ENCODE assay signal across 8 cellular contexts in the genomic region with DNA sequence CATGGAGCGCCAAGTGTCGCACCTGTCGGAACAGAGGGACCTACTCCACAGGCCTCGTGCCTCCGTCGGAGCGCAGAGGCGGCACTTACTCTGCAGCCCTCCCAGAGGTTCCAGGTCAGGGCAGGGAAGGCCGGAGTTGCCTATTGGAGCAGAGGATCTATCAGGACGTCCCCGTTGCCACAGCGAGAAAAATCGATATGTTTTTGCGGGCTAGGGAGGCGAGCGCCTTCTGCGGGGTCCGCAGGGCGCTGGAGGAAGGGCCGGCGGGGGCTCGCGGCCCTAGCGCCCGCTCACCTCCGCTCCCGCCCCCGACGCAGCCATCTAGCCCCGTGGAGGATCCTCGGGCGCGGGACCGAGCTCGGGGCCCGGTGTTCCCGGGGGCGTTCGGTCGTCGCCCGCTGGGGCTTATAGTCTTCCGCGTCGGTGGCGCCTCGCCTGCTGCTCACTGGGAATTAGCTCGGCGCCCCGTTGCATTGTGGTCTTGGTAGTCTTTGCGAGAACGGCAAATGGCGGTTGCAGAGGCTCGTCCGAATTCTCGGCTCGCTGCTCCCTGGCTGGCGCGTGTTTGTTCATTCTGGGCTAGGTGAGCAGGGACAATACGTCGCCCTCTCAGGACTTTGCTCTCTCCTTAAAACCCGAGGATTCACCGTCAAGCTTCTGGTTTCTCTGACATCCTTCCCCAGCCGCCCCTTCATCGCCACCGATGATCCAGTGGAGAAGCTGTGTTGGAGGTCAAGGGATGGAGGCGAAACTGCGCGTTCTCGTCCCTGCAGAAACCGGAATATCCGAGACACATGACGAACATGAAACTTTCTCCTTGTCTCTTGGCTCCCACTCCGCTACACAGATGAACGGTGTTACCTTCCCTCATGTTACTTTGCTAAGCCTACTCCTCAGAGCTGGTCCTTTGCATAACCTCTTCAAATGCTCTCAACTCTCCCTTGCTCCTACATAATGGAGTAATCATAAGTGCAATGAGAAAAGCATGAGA. TPM values are rescaled to one million over a fixed set of nuclear protein-coding genes. Genes with fewer than 3 reads are reported as not detected.
DNase-seq lines count a peak whose midpoint lies in the region; ATAC-seq and FAIRE-seq lines count a peak whose summit lies in the region.

Gene JTB, minus strand, starts transcription at position 425 of the 991 bp plus-strand sequence. Its CDS starts 422 bp downstream, at position 3.

- no peak within 1 kb of the TSS for H2BK15ac ChIP-seq in mesendoderm (replicated peaks; ENCODE audit: low read depth)

- peak within 1 kb of the TSS; percentile 88 for H3K56ac ChIP-seq in mesendoderm (ENCODE audit: low read length)

- H2AK5ac ChIP-seq in mesendoderm (ENCODE audit: low read length) = no peak within 1 kb of the TSS

- H3K23ac ChIP-seq in mesendoderm (ENCODE audit: low read length) = no peak within 1 kb of the TSS

- CTCF ChIA-PET in activated CD8-positive, alpha-beta memory T cell treated with anti-CD3 and anti-CD28 coated beads, Interleukin-2, amount 10 ng/mL, durations not matched to agents 7 days and 5 days (lab: Charles Lee) = interaction anchor here (1.1 to 6.4 kb wide), 16 partner anchors 8 to 445 kb away, joined by 3 to 65 read pairs (median 5); partner anchors contain the start of genes CREB3L4, CRTC2, DENND4B and RAB13

- peaks cover 3% of the 10 kb centered on the region for H3K79me1 ChIP-seq in mesendoderm (ENCODE audit: low read length)

- ATAC-seq in GM19452 (IDR thresholded peaks at IDR 0.05; ENCODE audit: unreplicated experiment) = peak; percentile 81
- peak; percentile 97 for ATAC-seq in activated CD8-positive, alpha-beta memory T cell treated with anti-CD3 and anti-CD28 coated beads, Interleukin-2, amount 10 ng/mL, durations not matched to agents 7 days and 5 days

- H3K27ac ChIP-seq in BLaER1 treated with 17β-estradiol and CSF1 and Interleukin-3, amounts not matched to agents 10 nM and 100 nM = peak within 1 kb of the TSS; percentile 84 to 94 (median 88)
- H3K27ac ChIP-seq in mesendoderm (ENCODE audit: low read depth, low read length) = peak within 1 kb of the TSS; percentile 70

- peaks cover 41% of the 10 kb centered on the region for H3K4me1 Mint-ChIP-seq in activated CD8-positive, alpha-beta memory T cell treated with anti-CD3 and anti-CD28 coated beads, Interleukin-2, amount 10 ng/mL, durations not matched to agents 7 days and 5 days

- H3K4me2 ChIP-seq in BLaER1 treated with 17β-estradiol and CSF1 and Interleukin-3, amounts not matched to agents 10 nM and 100 nM = peak within 1 kb of the TSS; percentile 82 to 99 (median 93)
- H3K4me2 ChIP-seq in mesendoderm (ENCODE audit: low read length) = peak within 1 kb of the TSS; percentile 97

- no peak within 1 kb of the TSS for H4K8ac ChIP-seq in mesendoderm (ENCODE audit: low read depth, low read length)

- no peaks in the 10 kb centered on the region for H3K9me3 ChIP-seq in BLaER1 treated with 17β-estradiol and CSF1 and Interleukin-3, amounts not matched to agents 10 nM and 100 nM (replicated peaks in 1 of 11)
- no peaks in the 10 kb centered on the region for H3K9me3 ChIP-seq in NT2/D1 (ENCODE audit: insufficient read depth, low read length)
- no peaks in the 10 kb centered on the region for H3K9me3 ChIP-seq in endocrine pancreas (ENCODE audit: control insufficient read depth, low read length)

- no peaks in the 10 kb centered on the region for H3K27me3 Mint-ChIP-seq in activated CD8-positive, alpha-beta memory T cell treated with anti-CD3 and anti-CD28 coated beads, Interleukin-2, amount 10 ng/mL, durations not matched to agents 7 days and 5 days

- DNase-seq in HTR-8/SVneo (ENCODE audit: insufficient read length, low spot score) (peak; percentile 69), NT2/D1 (ENCODE audit: low read depth, low spot score) (peak; percentile 89), mesendoderm (peak; percentile 92)
- peak; percentile 91 for DNase-seq in activated CD8-positive, alpha-beta memory T cell treated with anti-CD3 and anti-CD28 coated beads, Interleukin-2, amount 10 ng/mL, durations not matched to agents 7 days and 5 days
- DNase-seq in stimulated activated CD8-positive, alpha-beta memory T cell treated with anti-CD3 and anti-CD28 coated beads, Interleukin-15, amount 100 ng/mL, for 1 hour (ENCODE audit: low read depth) = peak; percentile 70

- H3K4me3 Mint-ChIP-seq in activated CD8-positive, alpha-beta memory T cell treated with anti-CD3 and anti-CD28 coated beads, Interleukin-2, amount 10 ng/mL, durations not matched to agents 7 days and 5 days = peak within 1 kb of the TSS; percentile 95

- peaks cover 11% of the 10 kb centered on the region for H3K79me2 ChIP-seq in mesendoderm (ENCODE audit: control insufficient read depth, insufficient read depth, low read length)

- H3K36me3 Mint-ChIP-seq in activated CD8-positive, alpha-beta memory T cell treated with anti-CD3 and anti-CD28 coated beads, Interleukin-2, amount 10 ng/mL, durations not matched to agents 7 days and 5 days = peaks cover 33% of the 10 kb centered on the region

- no peak within 1 kb of the TSS for H4K5ac ChIP-seq in mesendoderm (ENCODE audit: low read length)

- H3K4ac ChIP-seq in mesendoderm (ENCODE audit: low read depth, low read length) = no peak within 1 kb of the TSS

- no peak within 1 kb of the TSS for H2BK5ac ChIP-seq in mesendoderm (ENCODE audit: low read length)

- peak within 1 kb of the TSS; percentile 57 for H3K18ac ChIP-seq in mesendoderm (ENCODE audit: low read length)

- no peaks in the 10 kb centered on the region for H3K27me3 ChIP-seq in BLaER1 treated with 17β-estradiol and CSF1 and Interleukin-3, amounts not matched to agents 10 nM and 100 nM
- no peaks in the 10 kb centered on the region for H3K27me3 ChIP-seq in NT2/D1 (ENCODE audit: insufficient read depth, insufficient read length)
- H3K27me3 ChIP-seq in endocrine pancreas (ENCODE audit: control insufficient read depth, insufficient read depth, low read length) = no peaks in the 10 kb centered on the region
- H3K27me3 ChIP-seq in mesendoderm (ENCODE audit: insufficient read depth, low read length, poor library complexity) = no peaks in the 10 kb centered on the region

- no peak within 1 kb of the TSS for H2BK120ac ChIP-seq in mesendoderm (ENCODE audit: low read depth, low read length)

- peak within 1 kb of the TSS; percentile 89 to 96 (median 91) for H3K9ac ChIP-seq in BLaER1 treated with 17β-estradiol and CSF1 and Interleukin-3, amounts not matched to agents 10 nM and 100 nM
- H3K9ac ChIP-seq in NT2/D1 (ENCODE audit: insufficient read length, low read depth) = peak within 1 kb of the TSS; percentile 84
- peak within 1 kb of the TSS; percentile 95 for H3K9ac ChIP-seq in endocrine pancreas (ENCODE audit: control insufficient read depth, insufficient read depth, low read length)
- peak within 1 kb of the TSS; percentile 85 for H3K9ac ChIP-seq in mesendoderm (ENCODE audit: low read length)

- peak within 1 kb of the TSS; percentile 83 to 98 (median 94) for H3K4me3 ChIP-seq in BLaER1 treated with 17β-estradiol and CSF1 and Interleukin-3, amounts not matched to agents 10 nM and 100 nM
- H3K4me3 ChIP-seq in NT2/D1 (ENCODE audit: insufficient read length, low read depth) (peak within 1 kb of the TSS; percentile 81), endocrine pancreas (ENCODE audit: control insufficient read depth, insufficient read depth, low read length) (peak within 1 kb of the TSS; percentile 90), mesendoderm (ENCODE audit: low read length) (peak within 1 kb of the TSS; percentile 93)

- no CpG with 5 or more reads among the region's 75 CpGs for WGBS in mesendoderm (ENCODE audit: extremely low coverage, insufficient coverage, low lambda C conversion rate)

- no peak for FAIRE-seq in HTR-8/SVneo (lab: Jason Lieb, UNC)

- H3K4me1 ChIP-seq in BLaER1 treated with 17β-estradiol and CSF1 and Interleukin-3, amounts not matched to agents 10 nM and 100 nM = peaks cover 31 to 70% (median 67%) of the 10 kb centered on the region in 10 experiments
- H3K4me1 ChIP-seq in NT2/D1 (ENCODE audit: insufficient read depth, insufficient read length) = no peaks in the 10 kb centered on the region
- H3K4me1 ChIP-seq in endocrine pancreas (ENCODE audit: control insufficient read depth, insufficient read depth, low read length) = no peaks in the 10 kb centered on the region
- no peaks in the 10 kb centered on the region for H3K4me1 ChIP-seq in mesendoderm (ENCODE audit: control insufficient read depth, low read depth, low read length)

- peaks cover 0 to 16% (median 0%) of the 10 kb centered on the region in 11 experiments; a peak in 4 of 22 replicates for H4K20me1 ChIP-seq in BLaER1 treated with 17β-estradiol and CSF1 and Interleukin-3, amounts not matched to agents 10 nM and 100 nM

- H3K9me3 Mint-ChIP-seq in activated CD8-positive, alpha-beta memory T cell treated with anti-CD3 and anti-CD28 coated beads, Interleukin-2, amount 10 ng/mL, durations not matched to agents 7 days and 5 days (ENCODE audit: low read depth) = no peaks in the 10 kb centered on the region

- H3K27ac Mint-ChIP-seq in activated CD8-positive, alpha-beta memory T cell treated with anti-CD3 and anti-CD28 coated beads, Interleukin-2, amount 10 ng/mL, durations not matched to agents 7 days and 5 days = peak within 1 kb of the TSS; percentile 94

- H3K36me3 ChIP-seq in BLaER1 treated with 17β-estradiol and CSF1 and Interleukin-3, amounts not matched to agents 10 nM and 100 nM = peaks cover 27 to 70% (median 64%) of the 10 kb centered on the region in 11 experiments
- H3K36me3 ChIP-seq in NT2/D1 (ENCODE audit: insufficient read depth, insufficient read length, low read length) (peaks cover 71% of the 10 kb centered on the region), endocrine pancreas (ENCODE audit: control insufficient read depth, insufficient read depth, low read length) (peaks cover 3% of the 10 kb centered on the region), mesendoderm (ENCODE audit: control insufficient read depth, insufficient read depth, low read length) (peaks cover 9% of the 10 kb centered on the region)

RNA-seq across cellular contexts. Expression of gene JTB, which starts in this region (rescaled TPM):
- total RNA-seq in activated CD8-positive, alpha-beta memory T cell treated with anti-CD3 and anti-CD28 coated beads, Interleukin-2, amount 10 ng/mL, durations not matched to agents 7 days and 5 days = 100 to 1,000 TPM; 127 to 156 TPM
- polyA plus RNA-seq in mesendoderm (2013, experiment 1 of 2) = 106 TPM
- 103 TPM for polyA plus RNA-seq in mesendoderm (2013, experiment 2 of 2)

Comparison
In these comparisons a context has a peak if more than half of its experiments do, and no peak if none do; other contexts are left out.
1. Peak in every context shown above with its lines: DNase-seq, ATAC-seq, H3K4me3 ChIP-seq and H3K27ac ChIP-seq.